16 cellular contexts compared by ENCODE assay signal in genomic region chr3:126034481-126035361, GRCh38. TPM values are rescaled to one million over a fixed set of nuclear protein-coding genes. Genes with fewer than 3 reads are reported as not detected.
DNase-seq lines count a peak whose midpoint lies in the region; ATAC-seq, FAIRE-seq and TF ChIP-seq lines count a peak whose summit lies in the region.
"Had no signal": no experiment of that assay in that cellular context is flagged by ENCODE, and none has a peak within 500 bp of the region (broad histone marks: within the 10 kb centered on the region; RNA-seq: fewer than 3 reads in every experiment).

No MANE protein-coding gene starts in this region.

- FAIRE-seq in HTR-8/SVneo (lab: Jason Lieb, UNC), result no peak
- FAIRE-seq: GM19239 had no signal

- H3K4me1 ChIP-seq in adrenal gland (replicated peaks in 1 of 2), result peaks cover 0 to 7% of the 10 kb centered on the region in 2 donors
- H3K4me1 ChIP-seq in effector memory CD4-positive, alpha-beta T cell (ENCODE audit: control insufficient read depth, insufficient read depth, low read length, poor library complexity, severe bottlenecking), result no peaks in the 10 kb centered on the region
- H3K4me1 ChIP-seq: thyroid gland had no signal

- DNase-seq in DMS79 treated with DMSO at 0.1 percent for 48 hours (lab: John Stamatoyannopoulos, UW), result peak; percentile 6
- no peak for DNase-seq in DMS79 (lab: John Stamatoyannopoulos, UW)
- peak; percentile 28 for DNase-seq in NCI-H2029 (lab: John Stamatoyannopoulos, UW)
- peak in 4 of 7 donors; percentile 14 to 52 (median 29) for DNase-seq in adrenal gland
- peak; percentile 39 for DNase-seq in myocyte (ENCODE audit: low read depth)
- DNase-seq in HTR-8/SVneo (ENCODE audit: insufficient read length, low spot score), result no peak
- no peak for DNase-seq in effector memory CD4-positive, alpha-beta T cell
- DNase-seq: activated gamma-delta T cell treated with Interleukin-2 at 50 U/mL for 16 hours, caudate nucleus, esophagus squamous epithelium, NCI-H748 treated with DMSO at 0.1 percent for 48 hours, thyroid gland had no signal

- H3K4me3 ChIP-seq in adrenal gland, result no peak overlapping the region
- no peak overlapping the region for H3K4me3 ChIP-seq in effector memory CD4-positive, alpha-beta T cell (ENCODE audit: insufficient read depth, low read depth, low read length, poor library complexity, severe bottlenecking)
- H3K4me3 ChIP-seq: esophagus squamous epithelium, thyroid gland had no signal

- peaks cover 0 to 4% of the 10 kb centered on the region in 2 donors for H3K36me3 ChIP-seq in adrenal gland (replicated peaks in 1 of 2)
- H3K36me3 ChIP-seq in effector memory CD4-positive, alpha-beta T cell (ENCODE audit: control insufficient read depth, insufficient read depth, low read length), result no peaks in the 10 kb centered on the region
- H3K36me3 ChIP-seq: thyroid gland had no signal

- no peaks in the 10 kb centered on the region for H3K9me3 ChIP-seq in adrenal gland (replicated peaks in 1 of 3)
- no peaks in the 10 kb centered on the region for H3K9me3 ChIP-seq in effector memory CD4-positive, alpha-beta T cell (ENCODE audit: control insufficient read depth, low read length)
- H3K9me3 ChIP-seq: thyroid gland had no signal

- ATAC-seq in HG02623 (IDR thresholded peaks at IDR 0.05; ENCODE audit: unreplicated experiment), result no peak
- ATAC-seq: WTC11 had no signal

- WGBS in adrenal gland, 4 donors, result 70 to 74% (median 73%) methylated on average over 11 of the region's 11 CpGs

- H3K27me3 ChIP-seq in adrenal gland, result no peaks in the 10 kb centered on the region
- H3K27me3 ChIP-seq in effector memory CD4-positive, alpha-beta T cell (replicated peaks; ENCODE audit: control insufficient read depth, insufficient read depth, low read length, poor library complexity, severe bottlenecking), result no peaks in the 10 kb centered on the region
- H3K27me3 ChIP-seq: esophagus squamous epithelium, thyroid gland had no signal

- TF ChIP-seq POLR2A in adrenal gland (IDR thresholded peaks at IDR 0.05), result no peak

- intact Hi-C loops in adrenal gland (cut with DNase I), result no loop called here

- no peak for TF ChIP-seq CTCF in adrenal gland (IDR thresholded peaks at IDR 0.05)

- no peak overlapping the region for H3K27ac ChIP-seq in adrenal gland
- H3K27ac ChIP-seq in effector memory CD4-positive, alpha-beta T cell (ENCODE audit: insufficient read depth, low read length, poor library complexity, severe bottlenecking), result no peak overlapping the region
- H3K27ac ChIP-seq: 22Rv1, esophagus squamous epithelium, thyroid gland had no signal

RNA-seq across cellular contexts. Expression of gene SLC41A3, which starts 49.2 kb away (rescaled TPM):
- total RNA-seq in adrenal gland (100 to 1,000 TPM in 3 of 8 donors, 10 to 100 TPM in 5; 61.0 to 140 (median 97.1) TPM), myocyte (99.1 and 133 TPM in 2 replicates)
- polyA plus RNA-seq in adrenal gland, result 10 to 100 TPM; 40.8 to 51.3 (median 48.9) TPM
- polyA plus RNA-seq in myocyte (2012), result 44.2 TPM

Comparison
In these comparisons a context has a peak if more than half of its experiments do, and no peak if none do; other contexts are left out.
1. DNase-seq: peak in DMS79 treated with DMSO at 0.1 percent for 48 hours (single experiment), NCI-H2029 (single experiment), adrenal gland (4 of 7) and myocyte (single experiment); none in DMS79 (single experiment), HTR-8/SVneo (single experiment) and effector memory CD4-positive, alpha-beta T cell (0 of 3).